8 cellular contexts compared by ENCODE assay signal in the genomic region with DNA sequence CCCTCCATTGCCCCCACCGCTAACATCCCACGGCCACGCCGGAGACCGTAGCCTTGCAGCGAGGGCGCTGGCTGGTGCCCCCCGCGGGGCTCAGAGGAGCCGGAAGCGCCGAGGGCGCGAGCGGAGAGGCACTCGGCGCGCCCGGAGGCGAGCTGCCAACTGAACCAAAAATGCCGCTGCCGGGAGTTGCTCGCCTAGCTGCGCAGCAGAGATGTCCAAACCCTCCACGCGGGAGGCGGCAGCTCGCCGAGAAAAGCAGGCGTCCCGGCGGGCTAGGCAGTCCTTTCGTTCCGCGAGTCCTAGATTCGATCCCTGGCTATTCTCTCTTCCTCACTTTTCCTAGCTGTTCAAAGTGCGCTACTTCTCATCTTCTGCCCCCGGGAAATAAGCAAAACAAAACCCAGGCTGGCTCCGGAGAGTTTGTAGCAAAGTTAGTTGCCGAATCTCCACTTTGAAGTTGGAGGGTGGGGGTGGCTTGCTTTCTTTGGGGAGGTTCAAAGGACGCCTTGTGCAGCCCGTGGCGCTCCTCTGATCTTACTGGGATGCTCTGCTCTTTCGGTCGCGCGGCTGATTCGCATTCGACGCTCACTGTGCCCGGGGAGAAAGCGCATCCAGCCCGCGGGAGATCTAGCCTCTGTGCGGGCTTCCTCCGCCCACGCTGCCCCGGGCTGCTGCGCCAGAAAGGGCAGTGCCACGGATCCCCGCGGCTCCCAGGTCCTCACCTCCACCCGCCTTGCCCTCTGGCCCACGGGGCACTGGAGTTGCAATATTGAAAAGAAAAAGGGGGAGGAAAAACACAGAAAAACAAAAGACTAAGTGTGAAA. TPM values are rescaled to one million over a fixed set of nuclear protein-coding genes. Genes with fewer than 3 reads are reported as not detected.
DNase-seq lines count a peak whose midpoint lies in the region; ATAC-seq and TF ChIP-seq lines count a peak whose summit lies in the region.

No MANE protein-coding gene starts in this region.

- H3K4me1 ChIP-seq in PC-9 (replicated peaks; ENCODE audit: insufficient read depth) (no peaks in the 10 kb centered on the region), ectodermal cell (ENCODE audit: control insufficient read depth, insufficient read depth, low read length) (peaks cover 27% of the 10 kb centered on the region), mesodermal cell (ENCODE audit: control insufficient read depth, insufficient read depth, low read length, poor library complexity, severe bottlenecking) (peaks cover 11% of the 10 kb centered on the region)

- no peaks in the 10 kb centered on the region for H3F3A ChIP-seq in PC-9 (ENCODE audit: insufficient read depth, low read depth)

- DNase-seq in T-helper 1 cell (no peak), PC-9 (no peak)

- no peak overlapping the region for H3K27ac ChIP-seq in PC-9
- H3K27ac ChIP-seq in ectodermal cell (ENCODE audit: insufficient read depth, low read depth, low read length, poor library complexity, severe bottlenecking), result no peak overlapping the region
- H3K27ac ChIP-seq in mesodermal cell (ENCODE audit: low read depth, low read length, severe bottlenecking), result no peak overlapping the region

- ATAC-seq in HG02798 (IDR thresholded peaks at IDR 0.05; ENCODE audit: poor library complexity, unreplicated experiment), result no peak
- no peak for ATAC-seq in HG03354 (IDR thresholded peaks at IDR 0.05; ENCODE audit: poor library complexity, severe bottlenecking, unreplicated experiment)
- no peak for ATAC-seq in GM21619 (IDR thresholded peaks at IDR 0.05; ENCODE audit: unreplicated experiment)

- peaks cover 8% of the 10 kb centered on the region for H3K4me1 Mint-ChIP-seq in T-helper 1 cell treated with Interleukin-12 subunit alpha and Interleukin-12 subunit beta and Interleukin-4 antibody, amounts not matched to agents 30 μg/mL and 1 μg/mL, for 36 hours (ENCODE audit: low read depth)

- H3K4me3 ChIP-seq in PC-9 (peak overlapping the region; percentile 63), ectodermal cell (ENCODE audit: insufficient read depth, low read depth, low read length) (peak overlapping the region; percentile 47), mesodermal cell (ENCODE audit: extremely low read depth, insufficient read depth, low read length, poor library complexity, severe bottlenecking) (peak overlapping the region; percentile 47)

- H3K27ac Mint-ChIP-seq in T-helper 1 cell treated with Interleukin-12 subunit alpha and Interleukin-12 subunit beta and Interleukin-4 antibody, amounts not matched to agents 30 μg/mL and 1 μg/mL, for 36 hours, result peak overlapping the region; percentile 85

- 0% methylated on average over 64 of the region's 64 CpGs for WGBS in ectodermal cell, 2 experiments
- 0% methylated on average over 40 to 54 of the region's 64 CpGs for WGBS in mesodermal cell (ENCODE audit: insufficient coverage in 2 of 2), 2 experiments

- H3K27me3 ChIP-seq in PC-9 (ENCODE audit: insufficient read depth, low read depth), result no peaks in the 10 kb centered on the region
- H3K27me3 ChIP-seq in ectodermal cell (ENCODE audit: control insufficient read depth, insufficient read depth, low read length, poor library complexity, severe bottlenecking), result peaks cover 100% of the 10 kb centered on the region

- H3K9me3 ChIP-seq in PC-9 (ENCODE audit: insufficient read depth, low read depth) (no peaks in the 10 kb centered on the region), ectodermal cell (ENCODE audit: control insufficient read depth, low read length) (no peaks in the 10 kb centered on the region), mesodermal cell (ENCODE audit: control insufficient read depth, low read length) (no peaks in the 10 kb centered on the region)

- BruUV-seq in PC-9 (replicated peaks; lab: Mats Ljungman, UMichigan), result no TSS peak

- peak overlapping the region; percentile 87 for H2AFZ ChIP-seq in PC-9

- H4K20me1 ChIP-seq in PC-9 (ENCODE audit: insufficient read depth), result no peaks in the 10 kb centered on the region

- H3K36me3 ChIP-seq in PC-9 (ENCODE audit: low read depth) (no peaks in the 10 kb centered on the region), ectodermal cell (ENCODE audit: control insufficient read depth, insufficient read depth, low read length) (no peaks in the 10 kb centered on the region), mesodermal cell (ENCODE audit: control insufficient read depth, insufficient read depth, low read length) (no peaks in the 10 kb centered on the region)

- peak overlapping the region; percentile 75 for H3K4me3 Mint-ChIP-seq in T-helper 1 cell treated with Interleukin-12 subunit alpha and Interleukin-12 subunit beta and Interleukin-4 antibody, amounts not matched to agents 30 μg/mL and 1 μg/mL, for 36 hours

- no peak for TF ChIP-seq CTCF in PC-9 (conservative IDR thresholded peaks at IDR 0.05)

- H3K27me3 Mint-ChIP-seq in T-helper 1 cell treated with Interleukin-12 subunit alpha and Interleukin-12 subunit beta and Interleukin-4 antibody, amounts not matched to agents 30 μg/mL and 1 μg/mL, for 36 hours (ENCODE audit: low read depth), result peaks cover 92% of the 10 kb centered on the region

- CTCF ChIA-PET in PC-9 (lab: Charles Lee), result no interaction called here

- peaks cover 7% of the 10 kb centered on the region for H3K9me3 Mint-ChIP-seq in T-helper 1 cell treated with Interleukin-12 subunit alpha and Interleukin-12 subunit beta and Interleukin-4 antibody, amounts not matched to agents 30 μg/mL and 1 μg/mL, for 36 hours

- intact Hi-C loops in PC-9 (cut with micrococcal nuclease; ENCODE audit: unreplicated experiment), result no loop called here

- H3K9me2 ChIP-seq in PC-9 (ENCODE audit: insufficient read depth), result no peaks in the 10 kb centered on the region

- H3K36me3 Mint-ChIP-seq in T-helper 1 cell treated with Interleukin-12 subunit alpha and Interleukin-12 subunit beta and Interleukin-4 antibody, amounts not matched to agents 30 μg/mL and 1 μg/mL, for 36 hours (ENCODE audit: low read depth), result peaks cover 8% of the 10 kb centered on the region

- POLR2A ChIA-PET in PC-9 (lab: Charles Lee; ENCODE audit: unreplicated experiment), result no interaction called here

- no peaks in the 10 kb centered on the region for H3K79me2 ChIP-seq in PC-9 (ENCODE audit: low read depth)

- peak overlapping the region; percentile 85 for H3K4me2 ChIP-seq in PC-9

RNA-seq across cellular contexts. Expression of gene NKX6-1, which starts 0.7 kb away (rescaled TPM):
- 0.37 and 0.63 TPM in 2 replicates for total RNA-seq in PC-9 (2021)
- polyA plus RNA-seq in ectodermal cell (2013, experiment 1 of 4), result 2.9 TPM
- 2.9 TPM for polyA plus RNA-seq in ectodermal cell (2013, experiment 2 of 4)
- polyA plus RNA-seq in ectodermal cell (2013, experiment 3 of 4), result 4.2 TPM
- 4.1 TPM for polyA plus RNA-seq in ectodermal cell (2013, experiment 4 of 4)
- 0.33 TPM for polyA plus RNA-seq in mesodermal cell (2013, experiment 1 of 2)
- 0.30 TPM for polyA plus RNA-seq in mesodermal cell (2013, experiment 2 of 2)
